Comparison of ENCODE assay signal across 1 cellular context in the genomic region with DNA sequence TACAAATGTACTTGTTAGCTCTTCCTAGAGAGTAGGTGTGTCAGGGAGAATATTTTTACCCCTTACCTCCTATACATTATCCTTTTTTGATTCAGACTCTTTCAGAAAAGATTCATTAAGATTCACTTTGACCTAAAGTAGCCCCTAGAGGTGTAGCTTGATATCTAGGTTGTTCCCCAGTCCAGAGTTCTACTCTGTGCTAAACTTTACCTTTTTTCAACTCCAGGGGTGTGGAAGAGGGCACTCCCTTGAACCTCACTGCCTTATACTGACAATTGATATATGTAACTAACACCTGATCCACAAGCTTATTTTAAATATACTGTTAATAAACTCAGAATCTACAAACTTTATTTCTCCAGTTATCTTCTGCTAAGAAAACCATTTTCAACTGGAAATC.
TF ChIP-seq lines count a peak whose summit lies in the region.

No MANE protein-coding gene starts in this region.

TF ChIP-seq in GM12878, 131 proteins besides CTCF, POLR2A, EP300 and RAD21:
- TF ChIP-seq, protein P1, sequence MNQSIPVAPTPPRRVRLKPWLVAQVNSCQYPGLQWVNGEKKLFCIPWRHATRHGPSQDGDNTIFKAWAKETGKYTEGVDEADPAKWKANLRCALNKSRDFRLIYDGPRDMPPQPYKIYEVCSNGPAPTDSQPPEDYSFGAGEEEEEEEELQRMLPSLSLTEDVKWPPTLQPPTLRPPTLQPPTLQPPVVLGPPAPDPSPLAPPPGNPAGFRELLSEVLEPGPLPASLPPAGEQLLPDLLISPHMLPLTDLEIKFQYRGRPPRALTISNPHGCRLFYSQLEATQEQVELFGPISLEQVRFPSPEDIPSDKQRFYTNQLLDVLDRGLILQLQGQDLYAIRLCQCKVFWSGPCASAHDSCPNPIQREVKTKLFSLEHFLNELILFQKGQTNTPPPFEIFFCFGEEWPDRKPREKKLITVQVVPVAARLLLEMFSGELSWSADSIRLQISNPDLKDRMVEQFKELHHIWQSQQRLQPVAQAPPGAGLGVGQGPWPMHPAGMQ (IDR thresholded peaks at IDR 0.05; ENCODE audit: borderline replicate concordance) = no peak
- TF ChIP-seq GATAD2B (conservative IDR thresholded peaks at IDR 0.05; ENCODE audit: low read depth) (no peak), ZNF384 (IDR thresholded peaks at IDR 0.05; ENCODE audit: borderline replicate concordance, low read depth, low read length) (no peak), ZNF274 (IDR thresholded peaks at IDR 0.05; ENCODE audit: insufficient read depth, insufficient read length) (no peak)
TF ChIP-seq in GM12878: peak in this region for 0.
